1 cellular context compared by ENCODE assay signal in genomic region chr11:521179-521688, GRCh38.
A peak's percentile ranks its signal among the peaks of the same experiment; 100 is the strongest.
TF ChIP-seq lines count a peak whose summit lies in the region.

No MANE protein-coding gene starts in this region.

TF ChIP-seq in HepG2, 621 proteins besides CTCF, POLR2A, EP300 and RAD21:
- TF ChIP-seq AKAP8 (CRISPR knock-in tag; IDR thresholded peaks at IDR 0.05) (0 out of 2 replicates have a peak, but pooled peaks have one; percentile 62), ZNF556 (CRISPR knock-in tag; IDR thresholded peaks at IDR 0.05; ENCODE audit: borderline replicate concordance) (no peak), DR1 (CRISPR knock-in tag; IDR thresholded peaks at IDR 0.05) (0 out of 2 replicates have a peak, but pooled peaks have one; percentile 1), DNMT1 (CRISPR knock-in tag; IDR thresholded peaks at IDR 0.05) (0 out of 2 replicates have a peak, but pooled peaks have one; percentile 38), MEIS2 (CRISPR knock-in tag; IDR thresholded peaks at IDR 0.05) (peak; percentile 6; the same call in 1 of the 2 replicates), ZNF83 (CRISPR knock-in tag; IDR thresholded peaks at IDR 0.05; ENCODE audit: borderline replicate concordance) (no peak), ZNF687 (CRISPR knock-in tag; IDR thresholded peaks at IDR 0.05) (peak; percentile 26; the same call in 1 of the 2 replicates)
- TF ChIP-seq, protein P1, sequence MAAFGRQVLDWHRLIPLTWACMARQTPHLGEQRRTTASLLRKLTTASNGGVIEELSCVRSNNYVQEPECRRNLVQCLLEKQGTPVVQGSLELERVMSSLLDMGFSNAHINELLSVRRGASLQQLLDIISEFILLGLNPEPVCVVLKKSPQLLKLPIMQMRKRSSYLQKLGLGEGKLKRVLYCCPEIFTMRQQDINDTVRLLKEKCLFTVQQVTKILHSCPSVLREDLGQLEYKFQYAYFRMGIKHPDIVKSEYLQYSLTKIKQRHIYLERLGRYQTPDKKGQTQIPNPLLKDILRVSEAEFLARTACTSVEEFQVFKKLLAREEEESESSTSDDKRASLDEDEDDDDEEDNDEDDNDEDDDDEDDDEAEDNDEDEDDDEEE (CRISPR knock-in tag; IDR thresholded peaks at IDR 0.05) = 0 out of 2 replicates have a peak, but pooled peaks have one; percentile 54
